ENCODE assay signal across 9 cellular contexts in genomic region chr20:36975085-36975829, GRCh38. TPM values are rescaled to one million over a fixed set of nuclear protein-coding genes. Genes with fewer than 3 reads are reported as not detected.
A peak's percentile ranks its signal among the peaks of the same experiment; 100 is the strongest.
DNase-seq lines count a peak whose midpoint lies in the region; ATAC-seq and TF ChIP-seq lines count a peak whose summit lies in the region.
"Had no signal": no experiment of that assay in that cellular context is flagged by ENCODE, and none has a peak within 500 bp of the region (broad histone marks: within the 10 kb centered on the region; RNA-seq: fewer than 3 reads in every experiment).

No MANE protein-coding gene starts in this region.

- WGBS in testis, 2 donors: 70 to 74% methylated on average over 3 of the region's 3 CpGs

- intact Hi-C loops in mucosa of descending colon (cut with DNase I, micrococcal nuclease) (no loop called here), testis (cut with DNase I; ENCODE audit: low total_unique reads) (no loop called here)

- H3K36me3 ChIP-seq in BLaER1: peaks cover 11% of the 10 kb centered on the region; the same call in 1 of the 2 replicates
- no peaks in the 10 kb centered on the region for H3K36me3 ChIP-seq in mucosa of descending colon (ENCODE audit: low read depth)
- H3K36me3 ChIP-seq in testis (ENCODE audit: low read depth, missing control alignments): no peaks in the 10 kb centered on the region
- no peaks in the 10 kb centered on the region for H3K36me3 ChIP-seq in Karpas-422 (ENCODE audit: insufficient read depth, low read length)

- peak overlapping the region; percentile 77 for H3K4me2 ChIP-seq in BLaER1
- H3K4me2 ChIP-seq in Karpas-422 (ENCODE audit: low read depth, low read length, poor library complexity, severe bottlenecking): no peak overlapping the region

- H3K9me2 ChIP-seq in Karpas-422 (replicated peaks; ENCODE audit: insufficient read depth, low read length): no peaks in the 10 kb centered on the region

- H3K27ac ChIP-seq in BLaER1: peak overlapping the region; percentile 72
- H3K27ac ChIP-seq in testis: no peak overlapping the region
- no peak overlapping the region for H3K27ac ChIP-seq in Karpas-422 (ENCODE audit: low read length)

- DNase-seq in NOMO-1 treated with dmso at 0.1 percent for 144 hours (lab: John Stamatoyannopoulos, UW; ENCODE audit: unreplicated experiment) (peak; percentile 35), mucosa of descending colon (peak in 1 of 3 donors; percentile 42), amygdala (lab: John Stamatoyannopoulos, UW) (no peak), testis (no peak), Karpas-422 (no peak), retina (no peak)
- peak; percentile 52 for DNase-seq in activated T-cell treated with anti-CD3 and anti-CD28 coated beads, Interleukin-2, amount 50 U/mL, for 1 hour
- DNase-seq: NCI-H2171 had no signal

- H3K79me2 ChIP-seq in Karpas-422 (ENCODE audit: low read length): no peaks in the 10 kb centered on the region

- H2AFZ ChIP-seq in Karpas-422 (ENCODE audit: low read length): no peak overlapping the region

- H3K9ac ChIP-seq in BLaER1 (no peak overlapping the region), Karpas-422 (ENCODE audit: low read length) (no peak overlapping the region)

- TF ChIP-seq POLR2A in testis (IDR thresholded peaks at IDR 0.05): no peak

- no peak for TF ChIP-seq CTCF in mucosa of descending colon (IDR thresholded peaks at IDR 0.05)
- TF ChIP-seq CTCF in testis (IDR thresholded peaks at IDR 0.05): no peak

- peak; percentile 92 for ATAC-seq in mucosa of descending colon

- no peaks in the 10 kb centered on the region for H4K20me1 ChIP-seq in BLaER1
- no peaks in the 10 kb centered on the region for H4K20me1 ChIP-seq in Karpas-422 (ENCODE audit: insufficient read depth, low read depth, low read length)

- peaks cover 47% of the 10 kb centered on the region for H3K9me3 ChIP-seq in BLaER1
- H3K9me3 ChIP-seq in mucosa of descending colon: no peaks in the 10 kb centered on the region
- no peaks in the 10 kb centered on the region for H3K9me3 ChIP-seq in testis
- H3K9me3 ChIP-seq in Karpas-422 (ENCODE audit: low read length): no peaks in the 10 kb centered on the region

- peak overlapping the region; percentile 2; the same call in 1 of the 2 replicates for H3K4me3 ChIP-seq in BLaER1
- no peak overlapping the region for H3K4me3 ChIP-seq in mucosa of descending colon
- no peak overlapping the region for H3K4me3 ChIP-seq in testis
- H3K4me3 ChIP-seq in Karpas-422 (ENCODE audit: low read length): no peak overlapping the region

- H3K27me3 ChIP-seq in BLaER1 (no peaks in the 10 kb centered on the region), testis (no peaks in the 10 kb centered on the region), Karpas-422 (ENCODE audit: low read length) (no peaks in the 10 kb centered on the region)

- H3K4me1 ChIP-seq in BLaER1: peaks cover 38% of the 10 kb centered on the region
- peaks cover 5% of the 10 kb centered on the region for H3K4me1 ChIP-seq in mucosa of descending colon (ENCODE audit: low read depth)
- H3K4me1 ChIP-seq in testis: no peaks in the 10 kb centered on the region
- no peaks in the 10 kb centered on the region for H3K4me1 ChIP-seq in Karpas-422 (ENCODE audit: low read length)

RNA-seq across cellular contexts. Expression of gene SAMHD1, which starts 23.7 kb away (rescaled TPM):
- total RNA-seq in mucosa of descending colon (100 to 1,000 TPM in 1 of 3 donors, 10 to 100 TPM in 2; 24.1 to 110 (median 48.6) TPM), testis (10 to 100 TPM; 61.9 to 79.0 TPM)
- 38.7 TPM for polyA plus RNA-seq in testis (ENCODE audit: insufficient read depth, low read depth, low replicate concordance)
- total RNA-seq in Karpas-422 (2014; rRNA removed; shearing (Covaris generic); ENCODE audit: low replicate concordance): 26.4 and 28.7 TPM in 2 replicates

Comparison
In these comparisons a context has a peak if more than half of its experiments do, and no peak if none do; other contexts are left out.
1. DNase-seq: peak in NOMO-1 treated with dmso at 0.1 percent for 144 hours (single experiment) and activated T-cell treated with anti-CD3 and anti-CD28 coated beads, Interleukin-2, amount 50 U/mL, for 1 hour (single experiment); none in amygdala (0 of 56), testis (single experiment), Karpas-422 (single experiment) and retina (single experiment).